ENCODE assay signal across 8 cellular contexts in the genomic region with DNA sequence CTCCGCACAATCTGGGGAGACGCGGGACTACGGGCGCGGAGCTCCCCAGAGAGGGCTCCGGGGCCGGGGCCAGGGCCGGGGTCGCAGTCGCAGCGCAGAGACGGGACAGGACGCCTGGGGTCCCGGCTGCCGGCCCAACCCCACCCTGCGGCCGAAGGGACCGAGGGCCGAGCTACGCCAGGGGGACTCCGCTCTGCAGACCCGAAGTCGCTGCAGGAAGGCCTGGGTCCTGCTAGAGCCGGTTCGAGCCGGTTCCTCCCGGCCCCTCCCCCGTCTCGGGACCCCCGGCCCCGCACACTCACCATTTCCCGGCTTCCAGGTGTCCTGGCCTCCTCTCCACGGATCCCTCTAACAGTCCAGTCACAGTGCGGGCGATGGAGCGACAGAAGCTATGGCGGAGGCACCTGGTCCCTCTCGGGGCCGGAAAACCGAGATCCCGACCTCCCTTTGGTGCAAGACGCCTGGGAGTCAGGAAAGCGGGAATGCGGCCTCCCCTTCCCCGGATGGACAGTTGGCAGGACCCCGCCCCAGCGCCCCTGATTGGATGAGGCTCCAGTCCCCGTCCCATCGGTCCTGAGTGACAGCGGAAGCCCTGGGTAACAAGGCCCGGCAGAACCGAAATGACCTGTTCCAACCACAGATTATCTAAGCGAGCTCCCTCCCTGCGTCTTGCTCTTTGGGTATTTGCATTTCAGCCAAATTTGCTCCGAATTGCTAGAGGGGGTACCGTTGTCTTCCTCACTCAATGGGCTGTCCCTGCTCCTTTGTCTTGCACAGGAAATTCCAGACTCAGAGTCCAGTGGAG. TPM values are rescaled to one million over a fixed set of nuclear protein-coding genes. Genes with fewer than 3 reads are reported as not detected.
A peak's percentile ranks its signal among the peaks of the same experiment; 100 is the strongest.
DNase-seq lines count a peak whose midpoint lies in the region; ATAC-seq and TF ChIP-seq lines count a peak whose summit lies in the region.

A gene (minus strand): TSS at position 481 of the 805 bp plus-strand sequence. CDS start 176 bp downstream, at position 305.

- H3K27me3 Mint-ChIP-seq in CD8-positive, alpha-beta memory T cell = peaks cover 4 to 9% of the 10 kb centered on the region in 2 donors

- ATAC-seq in GM19395 (IDR thresholded peaks at IDR 0.05; ENCODE audit: unreplicated experiment) = peak; percentile 65

- H3K9ac ChIP-seq in iPS-20b (ENCODE audit: low read depth, low read length) = peak within 1 kb of the TSS; percentile 95

- peak within 1 kb of the TSS; percentile 16 for H3K27ac ChIP-seq in CD8-positive, alpha-beta memory T cell (ENCODE audit: low read depth, low read length)
- H3K27ac ChIP-seq in SJCRH30 (peak within 1 kb of the TSS; percentile 74), iPS-20b (ENCODE audit: low read length) (peak within 1 kb of the TSS; percentile 83)

- H3K4me3 Mint-ChIP-seq in CD8-positive, alpha-beta memory T cell = peak within 1 kb of the TSS; percentile 84 to 93 (median 86)

- peaks cover 0 to 4% (median 2%) of the 10 kb centered on the region in 3 donors for H3K36me3 Mint-ChIP-seq in CD8-positive, alpha-beta memory T cell

- POLR2A ChIA-PET in CD8-positive, alpha-beta memory T cell (lab: Charles Lee) = no interaction called here

- CTCF ChIA-PET in CD8-positive, alpha-beta memory T cell (lab: Charles Lee) = interaction anchor here (1.4 kb wide), 1 partner anchor 97 kb away, joined by 3 read pairs; no protein-coding TSS in a partner anchor

- H3K9me3 ChIP-seq in CD8-positive, alpha-beta memory T cell (ENCODE audit: low read length) = no peaks in the 10 kb centered on the region
- H3K9me3 ChIP-seq in SJCRH30 (replicated peaks) (0 out of 2 replicates have a peak, but pooled peaks cover 14% of the 10 kb centered on the region), iPS-20b (ENCODE audit: insufficient read depth, low read depth, low read length) (no peaks in the 10 kb centered on the region)

- TF ChIP-seq CTCF in cardiac fibroblast (IDR thresholded peaks at IDR 0.05; ENCODE audit: low read depth, low read length) (no peak), retinal pigment epithelial cell (conservative IDR thresholded peaks at IDR 0.05; ENCODE audit: low read depth, low read length) (no peak)

- H3K4me1 Mint-ChIP-seq in CD8-positive, alpha-beta memory T cell = peaks cover 16 to 21% (median 18%) of the 10 kb centered on the region in 3 donors

- H3K36me3 ChIP-seq in CD8-positive, alpha-beta memory T cell (ENCODE audit: insufficient read depth, low read length) = no peaks in the 10 kb centered on the region
- H3K36me3 ChIP-seq in SJCRH30 (peaks cover 32% of the 10 kb centered on the region), iPS-20b (ENCODE audit: insufficient read depth, low read depth, low read length) (peaks cover 21% of the 10 kb centered on the region)

- peak in 2 of 5 donors; percentile 4 to 47 for DNase-seq in CD8-positive, alpha-beta memory T cell
- DNase-seq in LHCN-M2 (ENCODE audit: low read depth) = peak; percentile 90
- peak; percentile 98 for DNase-seq in SJCRH30
- peak; percentile 81 to 91 for DNase-seq in cardiac fibroblast (ENCODE audit: low read depth in 2 of 2)
- DNase-seq in retinal pigment epithelial cell (ENCODE audit: low read depth) = peak; percentile 77
- DNase-seq in T-helper 9 cell = no peak

- no peaks in the 10 kb centered on the region for H3K9me3 Mint-ChIP-seq in CD8-positive, alpha-beta memory T cell

- peak within 1 kb of the TSS in 5 of 8 donors; percentile 68 to 84 (median 74) for H3K27ac Mint-ChIP-seq in CD8-positive, alpha-beta memory T cell

- H3K27me3 ChIP-seq in CD8-positive, alpha-beta memory T cell (ENCODE audit: insufficient read depth, low read length, poor library complexity, severe bottlenecking) = no peaks in the 10 kb centered on the region
- H3K27me3 ChIP-seq in SJCRH30 = no peaks in the 10 kb centered on the region
- H3K27me3 ChIP-seq in iPS-20b (ENCODE audit: insufficient read depth, low read length) = no peaks in the 10 kb centered on the region

- H3K4me1 ChIP-seq in CD8-positive, alpha-beta memory T cell (ENCODE audit: insufficient read depth, low read length) = peaks cover 4% of the 10 kb centered on the region
- H3K4me1 ChIP-seq in SJCRH30 (no peaks in the 10 kb centered on the region), iPS-20b (ENCODE audit: insufficient read depth, low read length) (no peaks in the 10 kb centered on the region)

- H3K4me3 ChIP-seq in CD8-positive, alpha-beta memory T cell (ENCODE audit: low read length) = peak within 1 kb of the TSS; percentile 72
- H3K4me3 ChIP-seq in SJCRH30 (peak within 1 kb of the TSS; percentile 88), cardiac fibroblast (replicated peaks in 1 of 2; ENCODE audit: low read depth in 2 of 2, low read length in 2 of 2) (peak within 1 kb of the TSS; percentile 76 to 87), iPS-20b (ENCODE audit: low read length) (peak within 1 kb of the TSS; percentile 93), retinal pigment epithelial cell (ENCODE audit: low read length) (peak within 1 kb of the TSS; percentile 88)

RNA-seq across cellular contexts. Expression of the gene that starts here (rescaled TPM):
- total RNA-seq in CD8-positive, alpha-beta memory T cell = 1 to 10 TPM; 3.3 to 3.8 TPM
- polyA plus RNA-seq in CD8-positive, alpha-beta memory T cell = 0.39 TPM
- 8.6 and 10.6 TPM in 2 replicates for total RNA-seq in LHCN-M2 (2014; rRNA removed)
- polyA plus RNA-seq in LHCN-M2 (2012) = 3.5 TPM
- total RNA-seq in SJCRH30 (2014; rRNA removed; shearing (Covaris generic)) = 25.7 and 26.0 TPM in 2 replicates

Comparison
In these comparisons a context has a peak if more than half of its experiments do, and no peak if none do; other contexts are left out.
1. H3K27ac ChIP-seq: peak in every context shown above with its lines; median percentile 83 in iPS-20b; 74 in SJCRH30; 16 in CD8-positive, alpha-beta memory T cell.